ENCODE assay signal across 15 cellular contexts in genomic region chr6:169923468-169924464, GRCh38.
"Had no signal": no experiment of that assay in that cellular context is flagged by ENCODE, and none has a peak within 500 bp of the region (broad histone marks: within the 10 kb centered on the region; RNA-seq: fewer than 3 reads in every experiment).

No MANE protein-coding gene starts in this region.

- H3K27ac Mint-ChIP-seq: endodermal cell, naive B cell had no signal

- ATAC-seq: foreskin keratinocyte had no signal

- H3K4me1 ChIP-seq: colonic mucosa, foreskin keratinocyte had no signal

- H3K4me1 Mint-ChIP-seq: endodermal cell, naive B cell had no signal

- H3K27me3 ChIP-seq: colonic mucosa, hepatocyte had no signal

- H3K36me3 ChIP-seq: colonic mucosa had no signal

- H3K9me3 ChIP-seq: colonic mucosa had no signal

- H3K9me3 Mint-ChIP-seq: endodermal cell had no signal

- H3K4me3 ChIP-seq: colonic mucosa, hepatocyte had no signal

- H3K4me3 Mint-ChIP-seq: endodermal cell, naive B cell had no signal

- H3K27ac ChIP-seq: colonic mucosa, foreskin keratinocyte, hepatocyte had no signal

- DNase-seq: colonic mucosa; dermis blood vessel endothelial cell; effector CD4-positive, alpha-beta T cell; endodermal cell; erythroblast; foreskin keratinocyte; kidney glomerular epithelial cell; mesendoderm; naive B cell; posterior cingulate gyrus; small intestine; stimulated activated CD4-positive, alpha-beta T cell treated with anti-CD3 and anti-CD28 coated beads, Interleukin-12 subunit alpha, Interleukin-12 subunit beta, amount 100 ng/mL, for 4 hours; stimulated activated naive CD4-positive, alpha-beta T cell treated with Interleukin-2 at 50 U/mL for 16 hours; trophoblast cell had no signal
